In genomic region chr16:11145173-11145820, GRCh38 we compare ENCODE assay signal across 16 cellular contexts.
DNase-seq lines count a peak whose midpoint lies in the region; ATAC-seq, FAIRE-seq and TF ChIP-seq lines count a peak whose summit lies in the region.
"Had no signal": no experiment of that assay in that cellular context is flagged by ENCODE, and none has a peak within 500 bp of the region (broad histone marks: within the 10 kb centered on the region; RNA-seq: fewer than 3 reads in every experiment).

No MANE protein-coding gene starts in this region.

- H3K27me3 Mint-ChIP-seq in HFFc6 (ENCODE audit: insufficient read depth) = no peaks in the 10 kb centered on the region; the same call in 1 of the 2 replicates
- no peaks in the 10 kb centered on the region for H3K27me3 Mint-ChIP-seq in stimulated activated naive B cell treated with anti-CD40 and anti-IgM and Interleukin-4, amounts not matched to agents 10 μg/mL and 1 μg/mL and 100 μg/mL, for 72 hours
- no peaks in the 10 kb centered on the region for H3K27me3 Mint-ChIP-seq in stimulated activated naive CD8-positive, alpha-beta T cell treated with anti-CD3 and anti-CD28 coated beads, Interleukin-15, amount 100 ng/mL, for 72 hours
- H3K27me3 Mint-ChIP-seq: activated CD4-positive, alpha-beta T cell treated with anti-CD3 and anti-CD28 coated beads, Interleukin-2, amount 10 ng/mL, durations not matched to agents 7 days and 5 days; CD4-positive, alpha-beta memory T cell had no signal

- H3K4me3 Mint-ChIP-seq in HFFc6 = no peak overlapping the region
- H3K4me3 Mint-ChIP-seq in stimulated activated naive B cell treated with anti-CD40 and anti-IgM and Interleukin-4, amounts not matched to agents 10 μg/mL and 1 μg/mL and 100 μg/mL, for 72 hours = no peak overlapping the region
- no peak overlapping the region for H3K4me3 Mint-ChIP-seq in stimulated activated naive CD8-positive, alpha-beta T cell treated with anti-CD3 and anti-CD28 coated beads, Interleukin-15, amount 100 ng/mL, for 72 hours
- H3K4me3 Mint-ChIP-seq: activated CD4-positive, alpha-beta T cell treated with anti-CD3 and anti-CD28 coated beads, Interleukin-2, amount 10 ng/mL, durations not matched to agents 7 days and 5 days; activated T-cell treated with anti-CD3 and anti-CD28 coated beads, Interleukin-2, amount 50 U/mL, for 4 hours; CD4-positive, alpha-beta memory T cell; T-helper 2 cell treated with Interferon-gamma antibody and Interleukin-4, amounts not matched to agents 5 μg/mL and 100 μg/mL, for 36 hours had no signal

- WGBS in heart left ventricle, 4 donors = 76 to 96% (median 84%) methylated on average over 5 to 13 of the region's 13 CpGs

- peaks cover 0 to 43% (median 16%) of the 10 kb centered on the region in 12 donors for H3K4me1 ChIP-seq in heart left ventricle

- H3K4me3 ChIP-seq in heart left ventricle = no peak overlapping the region
- H3K4me3 ChIP-seq: ovary had no signal

- peak overlapping the region; percentile 40; the same call in 1 of the 2 replicates for H3K27ac Mint-ChIP-seq in HFFc6
- H3K27ac Mint-ChIP-seq in stimulated activated naive B cell treated with anti-CD40 and anti-IgM and Interleukin-4, amounts not matched to agents 10 μg/mL and 1 μg/mL and 100 μg/mL, for 72 hours = peak overlapping the region; percentile 47
- H3K27ac Mint-ChIP-seq in stimulated activated naive CD8-positive, alpha-beta T cell treated with anti-CD3 and anti-CD28 coated beads, Interleukin-15, amount 100 ng/mL, for 72 hours = no peak overlapping the region
- H3K27ac Mint-ChIP-seq: activated CD4-positive, alpha-beta T cell treated with anti-CD3 and anti-CD28 coated beads, Interleukin-2, amount 10 ng/mL, durations not matched to agents 7 days and 5 days; T-helper 2 cell treated with Interferon-gamma antibody and Interleukin-4, amounts not matched to agents 5 μg/mL and 100 μg/mL, for 36 hours had no signal

- H3K9me3 ChIP-seq in heart left ventricle = no peaks in the 10 kb centered on the region
- H3K9me3 ChIP-seq: ovary had no signal

- peaks cover 3% of the 10 kb centered on the region; the same call in 1 of the 2 replicates for H3K36me3 Mint-ChIP-seq in HFFc6 (ENCODE audit: low read depth)
- peaks cover 45 to 73% of the 10 kb centered on the region in 2 donors for H3K36me3 Mint-ChIP-seq in stimulated activated naive B cell treated with anti-CD40 and anti-IgM and Interleukin-4, amounts not matched to agents 10 μg/mL and 1 μg/mL and 100 μg/mL, for 72 hours

- no peak for FAIRE-seq in urothelium cell line (lab: Jason Lieb, UNC)
- FAIRE-seq: G401.6 had no signal

- no peak for TF ChIP-seq POLR2A in heart left ventricle (IDR thresholded peaks at IDR 0.05)

- H3K4me1 Mint-ChIP-seq in HFFc6 (ENCODE audit: low read depth) = peaks cover 30% of the 10 kb centered on the region
- peaks cover 6 to 20% of the 10 kb centered on the region in 2 donors for H3K4me1 Mint-ChIP-seq in stimulated activated naive B cell treated with anti-CD40 and anti-IgM and Interleukin-4, amounts not matched to agents 10 μg/mL and 1 μg/mL and 100 μg/mL, for 72 hours
- peaks cover 26% of the 10 kb centered on the region for H3K4me1 Mint-ChIP-seq in stimulated activated naive CD8-positive, alpha-beta T cell treated with anti-CD3 and anti-CD28 coated beads, Interleukin-15, amount 100 ng/mL, for 72 hours

- peaks cover 0 to 6% (median 0%) of the 10 kb centered on the region in 9 donors for H3K36me3 ChIP-seq in heart left ventricle
- H3K36me3 ChIP-seq: ovary had no signal

- H3K9me3 Mint-ChIP-seq in HFFc6 = no peaks in the 10 kb centered on the region
- H3K9me3 Mint-ChIP-seq in stimulated activated naive B cell treated with anti-CD40 and anti-IgM and Interleukin-4, amounts not matched to agents 10 μg/mL and 1 μg/mL and 100 μg/mL, for 72 hours = no peaks in the 10 kb centered on the region
- H3K9me3 Mint-ChIP-seq in stimulated activated naive CD8-positive, alpha-beta T cell treated with anti-CD3 and anti-CD28 coated beads, Interleukin-15, amount 100 ng/mL, for 72 hours = no peaks in the 10 kb centered on the region
- H3K9me3 Mint-ChIP-seq: activated CD4-positive, alpha-beta T cell treated with anti-CD3 and anti-CD28 coated beads, Interleukin-2, amount 10 ng/mL, durations not matched to agents 7 days and 5 days; activated T-cell treated with anti-CD3 and anti-CD28 coated beads, Interleukin-2, amount 50 U/mL, for 4 hours; CD4-positive, alpha-beta memory T cell; T-helper 2 cell treated with Interferon-gamma antibody and Interleukin-4, amounts not matched to agents 5 μg/mL and 100 μg/mL, for 36 hours had no signal

- DNase-seq in HFFc6 = no peak
- DNase-seq in NCI-H524 treated with DMSO at 0.1 percent for 48 hours (lab: John Stamatoyannopoulos, UW) = peak; percentile 81
- DNase-seq in heart left ventricle = peak in 2 of 5 donors; percentile 59 to 62
- no peak for DNase-seq in stimulated activated naive B cell treated with anti-CD40 and anti-IgM and Interleukin-4, amounts not matched to agents 10 μg/mL and 1 μg/mL and 100 μg/mL, for 72 hours
- no peak for DNase-seq in stimulated activated naive CD8-positive, alpha-beta T cell treated with anti-CD3 and anti-CD28 coated beads, Interleukin-15, amount 100 ng/mL, for 72 hours
- no peak for DNase-seq in urothelium cell line (ENCODE audit: low spot score)
- DNase-seq: activated CD4-positive, alpha-beta T cell treated with anti-CD3 and anti-CD28 coated beads, Interleukin-2, amount 10 ng/mL, durations not matched to agents 7 days and 5 days; activated T-cell treated with anti-CD3 and anti-CD28 coated beads, Interleukin-2, amount 50 U/mL, for 4 hours; CD4-positive, alpha-beta memory T cell; glutamatergic neuron; NCI-H1930; stimulated activated CD4-positive, alpha-beta T cell treated with anti-CD3 and anti-CD28 coated beads, Interleukin-12 subunit alpha, Interleukin-12 subunit beta, amount 100 ng/mL, for 4 hours had no signal

- TF ChIP-seq CTCF in HFFc6 (IDR thresholded peaks at IDR 0.05) (no peak), heart left ventricle (IDR thresholded peaks at IDR 0.05) (no peak)

- H3K27me3 ChIP-seq in heart left ventricle = no peaks in the 10 kb centered on the region
- H3K27me3 ChIP-seq: ovary had no signal

- no peak overlapping the region for H3K27ac ChIP-seq in heart left ventricle
- H3K27ac ChIP-seq: ovary had no signal

- ATAC-seq in heart left ventricle (peak; percentile 4 to 77 (median 62)), HG02571 (IDR thresholded peaks at IDR 0.05; ENCODE audit: unreplicated experiment) (no peak)
- no peak for ATAC-seq in stimulated activated naive B cell treated with anti-CD40 and anti-IgM and Interleukin-4, amounts not matched to agents 10 μg/mL and 1 μg/mL and 100 μg/mL, for 72 hours (replicated peaks)
- no peak for ATAC-seq in stimulated activated naive CD8-positive, alpha-beta T cell treated with anti-CD3 and anti-CD28 coated beads, Interleukin-15, amount 100 ng/mL, for 72 hours
- ATAC-seq: activated T-cell treated with anti-CD3 and anti-CD28 coated beads, Interleukin-2, amount 50 U/mL, for 4 hours had no signal

- intact Hi-C loops in heart left ventricle (cut with DNase I) = no loop called here

Comparison
In these comparisons a context has a peak if more than half of its experiments do, and no peak if none do; other contexts are left out.
1. H3K27ac Mint-ChIP-seq: peak in HFFc6 (single experiment) and stimulated activated naive B cell treated with anti-CD40 and anti-IgM and Interleukin-4, amounts not matched to agents 10 μg/mL and 1 μg/mL and 100 μg/mL, for 72 hours (single experiment); none in stimulated activated naive CD8-positive, alpha-beta T cell treated with anti-CD3 and anti-CD28 coated beads, Interleukin-15, amount 100 ng/mL, for 72 hours (0 of 2).
2. ATAC-seq: peak in heart left ventricle (4 of 4); none in stimulated activated naive B cell treated with anti-CD40 and anti-IgM and Interleukin-4, amounts not matched to agents 10 μg/mL and 1 μg/mL and 100 μg/mL, for 72 hours (0 of 2), HG02571 (single experiment) and stimulated activated naive CD8-positive, alpha-beta T cell treated with anti-CD3 and anti-CD28 coated beads, Interleukin-15, amount 100 ng/mL, for 72 hours (single experiment).